ENCODE assay signal across 9 cellular contexts in the genomic region with DNA sequence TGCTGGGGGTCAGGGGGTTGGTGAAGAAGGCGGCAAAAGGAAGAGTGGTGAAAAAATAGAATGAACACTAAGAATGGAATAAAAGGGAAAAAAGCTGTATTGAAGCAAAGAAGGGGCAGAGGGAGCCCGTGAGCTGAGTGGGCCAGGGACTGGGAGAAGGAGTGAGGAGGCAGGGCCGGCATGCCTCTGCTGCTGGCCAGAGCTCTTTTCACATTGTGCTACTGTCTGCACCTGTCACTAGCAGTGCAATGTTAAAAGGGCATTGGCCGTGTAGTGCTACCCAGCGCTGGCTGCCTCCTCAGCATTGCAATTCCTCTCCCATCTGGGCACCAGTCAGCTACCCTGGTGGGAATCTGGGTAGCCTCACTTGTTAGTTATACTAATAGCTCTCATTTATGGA. TPM values are rescaled to one million over a fixed set of nuclear protein-coding genes. Genes with fewer than 3 reads are reported as not detected.
DNase-seq lines count a peak whose midpoint lies in the region; ATAC-seq and TF ChIP-seq lines count a peak whose summit lies in the region.
"Had no signal": no experiment of that assay in that cellular context is flagged by ENCODE, and none has a peak within 500 bp of the region (broad histone marks: within the 10 kb centered on the region; RNA-seq: fewer than 3 reads in every experiment).

No MANE protein-coding gene starts in this region.

- H3K79me2 ChIP-seq in DND-41 (ENCODE audit: insufficient read depth, low read length) (0 out of 2 replicates have a peak, but pooled peaks cover 4% of the 10 kb centered on the region), neural cell (replicated peaks; ENCODE audit: insufficient read depth, low read length) (peaks cover 36% of the 10 kb centered on the region)

- H4K20me1 ChIP-seq in DND-41 (ENCODE audit: insufficient read depth, low read length) (no peaks in the 10 kb centered on the region), neural cell (ENCODE audit: insufficient read depth) (no peaks in the 10 kb centered on the region)

- H3K27me3 ChIP-seq in DND-41 (ENCODE audit: insufficient read depth, low read length, poor library complexity) = peaks cover 5% of the 10 kb centered on the region
- no peaks in the 10 kb centered on the region for H3K27me3 ChIP-seq in neural cell (ENCODE audit: insufficient read depth, low read depth, low read length)
- peaks cover 0 to 2% (median 0%) of the 10 kb centered on the region in 4 donors for H3K27me3 ChIP-seq in esophagus muscularis mucosa

- H3K4me2 ChIP-seq in DND-41 (ENCODE audit: insufficient read depth, low read length) (no peak overlapping the region), neural cell (ENCODE audit: low read length) (no peak overlapping the region)

- H3K27ac ChIP-seq in DND-41 (ENCODE audit: low read length) = peak overlapping the region; percentile 92; the same call in 1 of the 2 replicates
- peak overlapping the region; percentile 92 for H3K27ac ChIP-seq in neural cell (ENCODE audit: low read length)
- H3K27ac ChIP-seq in esophagus muscularis mucosa (replicated peaks in 1 of 4) = peak overlapping the region in 1 of 4 donors; percentile 15

- 34% methylated on average over 5 of the region's 5 CpGs for WGBS in esophagus muscularis mucosa

- H3K27ac Mint-ChIP-seq in activated naive CD4-positive, alpha-beta T cell treated with anti-CD3 and anti-CD28 coated beads, Interleukin-2, amount 50 U/mL, for 72 hours = no peak overlapping the region
- H3K27ac Mint-ChIP-seq: T-helper 1 cell treated with Interleukin-12 subunit alpha and Interleukin-12 subunit beta and Interleukin-4 antibody, amounts not matched to agents 30 μg/mL and 1 μg/mL, for 36 hours had no signal

- no peak for TF ChIP-seq RAD21 in neural cell (conservative IDR thresholded peaks at IDR 0.05)

- H3K36me3 ChIP-seq in DND-41 (ENCODE audit: insufficient read depth, low read length) = no peaks in the 10 kb centered on the region
- H3K36me3 ChIP-seq in neural cell (ENCODE audit: insufficient read depth, low read length) = no peaks in the 10 kb centered on the region
- H3K36me3 ChIP-seq in esophagus muscularis mucosa = no peaks in the 10 kb centered on the region

- DNase-seq in DND-41 (no peak), LHCN-M2 (ENCODE audit: low read depth) (peak; percentile 72), cerebellum (ENCODE audit: low spot score) (peak; percentile 58), esophagus muscularis mucosa (ENCODE audit: extremely low spot score) (no peak)
- DNase-seq in activated naive CD4-positive, alpha-beta T cell treated with anti-CD3 and anti-CD28 coated beads, Interleukin-2, amount 50 U/mL, for 72 hours (ENCODE audit: low spot score in 2 of 2) = no peak
- no peak for DNase-seq in activated CD4-positive, alpha-beta T cell treated with anti-CD3 and anti-CD28 coated beads for 1 hour

- H3K9me3 Mint-ChIP-seq in activated naive CD4-positive, alpha-beta T cell treated with anti-CD3 and anti-CD28 coated beads, Interleukin-2, amount 50 U/mL, for 72 hours = no peaks in the 10 kb centered on the region
- H3K9me3 Mint-ChIP-seq: T-helper 1 cell treated with Interleukin-12 subunit alpha and Interleukin-12 subunit beta and Interleukin-4 antibody, amounts not matched to agents 30 μg/mL and 1 μg/mL, for 36 hours had no signal

- no peaks in the 10 kb centered on the region for H3K9me2 ChIP-seq in neural cell (ENCODE audit: insufficient read depth, low read length)

- no peak for TF ChIP-seq EP300 in neural cell (conservative IDR thresholded peaks at IDR 0.05; ENCODE audit: poor library complexity, severe bottlenecking)
- no peak for TF ChIP-seq EP300 in esophagus muscularis mucosa (IDR thresholded peaks at IDR 0.05)

- no peaks in the 10 kb centered on the region for H3F3A ChIP-seq in neural cell (ENCODE audit: insufficient read depth, low read length, poor library complexity, severe bottlenecking)

- H3K36me3 Mint-ChIP-seq in activated naive CD4-positive, alpha-beta T cell treated with anti-CD3 and anti-CD28 coated beads, Interleukin-2, amount 50 U/mL, for 72 hours = peaks cover 0 to 6% of the 10 kb centered on the region in 2 donors

- intact Hi-C loops in esophagus muscularis mucosa (cut with DNase I) = loop anchor here (1.0 to 10.0 kb wide), 4 partner anchors 39 to 296 kb away; no protein-coding TSS in a partner anchor

- TF ChIP-seq POLR2A in esophagus muscularis mucosa (IDR thresholded peaks at IDR 0.05; ENCODE audit: low read depth) = no peak

- H3K4me1 ChIP-seq in DND-41 (ENCODE audit: insufficient read depth, low read length) = peaks cover 46% of the 10 kb centered on the region
- H3K4me1 ChIP-seq in esophagus muscularis mucosa = peaks cover 46 to 61% (median 56%) of the 10 kb centered on the region in 4 donors

- no peak for ATAC-seq in DND-41 (ENCODE audit: insufficient read depth, low read depth)
- no peak for ATAC-seq in activated naive CD4-positive, alpha-beta T cell treated with anti-CD3 and anti-CD28 coated beads, Interleukin-2, amount 50 U/mL, for 72 hours
- ATAC-seq in HG02852 (IDR thresholded peaks at IDR 0.05; ENCODE audit: unreplicated experiment) = no peak

- no peak overlapping the region for H2AFZ ChIP-seq in DND-41 (ENCODE audit: low read depth, low read length)
- no peak overlapping the region for H2AFZ ChIP-seq in neural cell (ENCODE audit: low read depth, low read length)

- H3K4me3 ChIP-seq in DND-41 (ENCODE audit: low read depth in 1 of 2, low read length in 2 of 2) = no peak overlapping the region
- H3K4me3 ChIP-seq in neural cell (ENCODE audit: low read length) = peak overlapping the region; percentile 96
- H3K4me3 ChIP-seq in esophagus muscularis mucosa = no peak overlapping the region

- H3K9ac ChIP-seq in DND-41 (ENCODE audit: low read depth, low read length) = no peak overlapping the region
- H3K9ac ChIP-seq in neural cell (ENCODE audit: low read length) = peak overlapping the region; percentile 96

- H3K9me3 ChIP-seq in DND-41 (ENCODE audit: insufficient read depth, low read length, severe bottlenecking) (no peaks in the 10 kb centered on the region), neural cell (ENCODE audit: low read length) (no peaks in the 10 kb centered on the region), esophagus muscularis mucosa (no peaks in the 10 kb centered on the region)

- TF ChIP-seq CTCF in DND-41 (IDR thresholded peaks at IDR 0.05; ENCODE audit: borderline replicate concordance, extremely low read depth, low read length, poor library complexity, severe bottlenecking) (no peak), neural cell (IDR thresholded peaks at IDR 0.05; ENCODE audit: poor library complexity, severe bottlenecking) (no peak), esophagus muscularis mucosa (IDR thresholded peaks at IDR 0.05) (peak in 1 of 3 experiments; percentile 19)

TF ChIP-seq in neural cell, 6 proteins besides CTCF, POLR2A, EP300 and RAD21 (continues in another document):
- TF ChIP-seq MXI1 (conservative IDR thresholded peaks at IDR 0.05; ENCODE audit: poor library complexity, severe bottlenecking) (no peak), EZH2 (IDR thresholded peaks at IDR 0.05; ENCODE audit: borderline replicate concordance, insufficient read depth, low read length, poor library complexity, severe bottlenecking) (no peak), POLR2AphosphoS5 (IDR thresholded peaks at IDR 0.05) (no peak), TAF1 (IDR thresholded peaks at IDR 0.05; ENCODE audit: low read depth) (no peak), SMC3 (conservative IDR thresholded peaks at IDR 0.05; ENCODE audit: poor library complexity) (no peak)

RNA-seq across cellular contexts. Expression of a gene that starts 8.7 kb away (rescaled TPM):
- total RNA-seq in LHCN-M2 (2014; rRNA removed) (0.32 and 0.46 TPM in 2 replicates), cerebellum (1.8 TPM), esophagus muscularis mucosa (1 to 10 TPM in 2 of 4 donors, under 1 TPM in 2; 0.50 to 2.5 (median 1.0) TPM)
- 0.35 TPM for polyA plus RNA-seq in LHCN-M2 (2012)
- polyA plus RNA-seq in neural cell = 18.4 and 19.8 TPM in 2 replicates
- 3.9 and 5.6 TPM in 2 replicates for polyA minus RNA-seq in neural cell
- 1 to 10 TPM in 1 of 2 donors, not detected in 1; 1.4 TPM for total RNA-seq in activated naive CD4-positive, alpha-beta T cell treated with anti-CD3 and anti-CD28 coated beads, Interleukin-2, amount 50 U/mL, for 72 hours

RNA-seq across cellular contexts. Expression of a gene that starts 16.6 kb away (rescaled TPM):
- 25.3 TPM in 2 replicates for total RNA-seq in LHCN-M2 (2014; rRNA removed)
- 11.6 TPM for polyA plus RNA-seq in LHCN-M2 (2012)
- 8.3 TPM for total RNA-seq in cerebellum
- 18.2 and 22.7 TPM in 2 replicates for polyA plus RNA-seq in neural cell
- 23.5 and 25.8 TPM in 2 replicates for polyA minus RNA-seq in neural cell
- 10 to 100 TPM in 3 of 4 donors, 1 to 10 TPM in 1; 8.3 to 18.1 (median 14.7) TPM for total RNA-seq in esophagus muscularis mucosa
- 10 to 100 TPM; 15.5 to 23.5 TPM for total RNA-seq in activated naive CD4-positive, alpha-beta T cell treated with anti-CD3 and anti-CD28 coated beads, Interleukin-2, amount 50 U/mL, for 72 hours

RNA-seq across cellular contexts. Expression of a gene that starts 26.9 kb away (rescaled TPM):
- 50.3 and 55.1 TPM in 2 replicates for total RNA-seq in LHCN-M2 (2014; rRNA removed)
- polyA plus RNA-seq in LHCN-M2 (2012) = 42.7 TPM
- 23.0 TPM for total RNA-seq in cerebellum
- 15.8 and 17.4 TPM in 2 replicates for polyA plus RNA-seq in neural cell
- polyA minus RNA-seq in neural cell = 36.7 and 40.4 TPM in 2 replicates
- total RNA-seq in esophagus muscularis mucosa = 10 to 100 TPM; 36.5 to 57.7 (median 47.8) TPM
- 10 to 100 TPM; 49.5 to 59.6 TPM for total RNA-seq in activated naive CD4-positive, alpha-beta T cell treated with anti-CD3 and anti-CD28 coated beads, Interleukin-2, amount 50 U/mL, for 72 hours

RNA-seq across cellular contexts. Expression of a gene that starts 43.5 kb away (rescaled TPM):
- total RNA-seq in LHCN-M2 (2014; rRNA removed) (5.2 and 5.4 TPM in 2 replicates), cerebellum (16.7 TPM), esophagus muscularis mucosa (100 to 1,000 TPM; 290 to 585 (median 569) TPM)
- polyA plus RNA-seq in LHCN-M2 (2012) = 2.1 TPM
- 0.22 TPM in 1 of 2 replicates, not detected in the other for polyA plus RNA-seq in neural cell
- 0.49 TPM in 1 of 2 replicates, not detected in the other for polyA minus RNA-seq in neural cell
- 1 to 10 TPM in 1 of 2 donors, not detected in 1; 1.6 TPM for total RNA-seq in activated naive CD4-positive, alpha-beta T cell treated with anti-CD3 and anti-CD28 coated beads, Interleukin-2, amount 50 U/mL, for 72 hours

Comparison
In these comparisons a context has a peak if more than half of its experiments do, and no peak if none do; other contexts are left out.
1. DNase-seq: peak in LHCN-M2 (single experiment) and cerebellum (single experiment); none in DND-41 (single experiment), esophagus muscularis mucosa (single experiment), activated naive CD4-positive, alpha-beta T cell treated with anti-CD3 and anti-CD28 coated beads, Interleukin-2, amount 50 U/mL, for 72 hours (0 of 2) and activated CD4-positive, alpha-beta T cell treated with anti-CD3 and anti-CD28 coated beads for 1 hour (single experiment).